ENCODE assay signal across 9 cellular contexts in genomic region chr3:171255236-171255806, GRCh38.
A peak's percentile ranks its signal among the peaks of the same experiment; 100 is the strongest.
DNase-seq lines count a peak whose midpoint lies in the region; ATAC-seq and TF ChIP-seq lines count a peak whose summit lies in the region.
"Had no signal": no experiment of that assay in that cellular context is flagged by ENCODE, and none has a peak within 500 bp of the region (broad histone marks: within the 10 kb centered on the region; RNA-seq: fewer than 3 reads in every experiment).

No MANE protein-coding gene starts in this region.

- H2AFZ ChIP-seq in OCI-LY7 (ENCODE audit: low read length), result peak overlapping the region; percentile 75

- no peaks in the 10 kb centered on the region; the same call in 1 of the 2 replicates for H3K36me3 ChIP-seq in OCI-LY7 (ENCODE audit: insufficient read depth, low read length)

- peak overlapping the region; percentile 90 for H3K27ac Mint-ChIP-seq in activated CD8-positive, alpha-beta memory T cell treated with anti-CD3 and anti-CD28 coated beads, Interleukin-2, amount 10 ng/mL, durations not matched to agents 7 days and 5 days
- H3K27ac Mint-ChIP-seq in stimulated activated memory B cell treated with anti-CD40 and anti-IgM and Interleukin-4, amounts not matched to agents 10 μg/mL and 1 μg/mL and 100 μg/mL, for 72 hours, result peak overlapping the region; percentile 9
- H3K27ac Mint-ChIP-seq: dendritic cell treated with granulocyte-macrophage colony-stimulating factor and Interleukin-4, amounts not matched to agents 40 ng/mL and 50 ng/mL, for 4 days had no signal

- DNase-seq in activated CD8-positive, alpha-beta memory T cell treated with anti-CD3 and anti-CD28 coated beads, Interleukin-2, amount 10 ng/mL, durations not matched to agents 7 days and 5 days, result no peak
- DNase-seq in activated CD8-positive, alpha-beta memory T cell treated with anti-CD3 and anti-CD28 coated beads for 24 hours, result no peak
- DNase-seq in OCI-LY7 (ENCODE audit: low spot score), result peak; percentile 81
- DNase-seq in KBM-7, result no peak
- no peak for DNase-seq in ecto neural progenitor cell (ENCODE audit: low spot score)
- no peak for DNase-seq in coronary artery (ENCODE audit: low spot score)

- intact Hi-C loops in OCI-LY7 (cut with micrococcal nuclease; ENCODE audit: unreplicated experiment), result no loop called here

- H3K4me1 Mint-ChIP-seq in activated CD8-positive, alpha-beta memory T cell treated with anti-CD3 and anti-CD28 coated beads, Interleukin-2, amount 10 ng/mL, durations not matched to agents 7 days and 5 days, result peaks cover 78% of the 10 kb centered on the region
- H3K4me1 Mint-ChIP-seq in stimulated activated memory B cell treated with anti-CD40 and anti-IgM and Interleukin-4, amounts not matched to agents 10 μg/mL and 1 μg/mL and 100 μg/mL, for 72 hours, result peaks cover 14% of the 10 kb centered on the region

- no TSS peak for BruUV-seq in OCI-LY7 (replicated peaks; lab: Mats Ljungman, UMichigan)

- H3K4me3 Mint-ChIP-seq in activated CD8-positive, alpha-beta memory T cell treated with anti-CD3 and anti-CD28 coated beads, Interleukin-2, amount 10 ng/mL, durations not matched to agents 7 days and 5 days, result peak overlapping the region; percentile 45
- H3K4me3 Mint-ChIP-seq in stimulated activated memory B cell treated with anti-CD40 and anti-IgM and Interleukin-4, amounts not matched to agents 10 μg/mL and 1 μg/mL and 100 μg/mL, for 72 hours, result no peak overlapping the region
- H3K4me3 Mint-ChIP-seq: dendritic cell treated with granulocyte-macrophage colony-stimulating factor and Interleukin-4, amounts not matched to agents 40 ng/mL and 50 ng/mL, for 4 days had no signal

- TF ChIP-seq CTCF in OCI-LY7 (conservative IDR thresholded peaks at IDR 0.05; ENCODE audit: low read length), result no peak
- no peak for TF ChIP-seq CTCF in coronary artery (IDR thresholded peaks at IDR 0.05)

- peak; percentile 76 for ATAC-seq in activated CD8-positive, alpha-beta memory T cell treated with anti-CD3 and anti-CD28 coated beads, Interleukin-2, amount 10 ng/mL, durations not matched to agents 7 days and 5 days
- ATAC-seq in HG02642 (IDR thresholded peaks at IDR 0.05; ENCODE audit: poor library complexity, unreplicated experiment), result peak; percentile 58
- no peak for ATAC-seq in stimulated activated memory B cell treated with anti-CD40 and anti-IgM and Interleukin-4, amounts not matched to agents 10 μg/mL and 1 μg/mL and 100 μg/mL, for 72 hours

- H3K9me3 ChIP-seq in OCI-LY7 (ENCODE audit: low read length), result no peaks in the 10 kb centered on the region; the same call in 1 of the 2 replicates

- H3K4me3 ChIP-seq in OCI-LY7 (ENCODE audit: low read depth, low read length, poor library complexity, severe bottlenecking), result peak overlapping the region; percentile 26
- H3K4me3 ChIP-seq in coronary artery, result no peak overlapping the region

- no peaks in the 10 kb centered on the region for H3K9me2 ChIP-seq in OCI-LY7 (ENCODE audit: insufficient read depth, low read length)

- H4K20me1 ChIP-seq in OCI-LY7 (ENCODE audit: insufficient read depth, low read length), result no peaks in the 10 kb centered on the region

- H3K4me2 ChIP-seq in OCI-LY7 (ENCODE audit: low read length), result peak overlapping the region; percentile 70

- in situ Hi-C loops in KBM-7 (cut with MboI; ENCODE audit: low pct_unique_long_range_greater_than_20kb, low sequenced_read_pairs), result no loop called here

- peaks cover 34% of the 10 kb centered on the region for H3K36me3 Mint-ChIP-seq in activated CD8-positive, alpha-beta memory T cell treated with anti-CD3 and anti-CD28 coated beads, Interleukin-2, amount 10 ng/mL, durations not matched to agents 7 days and 5 days
- no peaks in the 10 kb centered on the region for H3K36me3 Mint-ChIP-seq in stimulated activated memory B cell treated with anti-CD40 and anti-IgM and Interleukin-4, amounts not matched to agents 10 μg/mL and 1 μg/mL and 100 μg/mL, for 72 hours

- H3K9me3 Mint-ChIP-seq in activated CD8-positive, alpha-beta memory T cell treated with anti-CD3 and anti-CD28 coated beads, Interleukin-2, amount 10 ng/mL, durations not matched to agents 7 days and 5 days (ENCODE audit: low read depth), result no peaks in the 10 kb centered on the region
- H3K9me3 Mint-ChIP-seq in stimulated activated memory B cell treated with anti-CD40 and anti-IgM and Interleukin-4, amounts not matched to agents 10 μg/mL and 1 μg/mL and 100 μg/mL, for 72 hours, result no peaks in the 10 kb centered on the region
- H3K9me3 Mint-ChIP-seq: dendritic cell treated with granulocyte-macrophage colony-stimulating factor and Interleukin-4, amounts not matched to agents 40 ng/mL and 50 ng/mL, for 4 days had no signal

- no peaks in the 10 kb centered on the region for H3K79me2 ChIP-seq in OCI-LY7 (ENCODE audit: insufficient read depth, low read depth, low read length)

- CTCF ChIA-PET in activated CD8-positive, alpha-beta memory T cell treated with anti-CD3 and anti-CD28 coated beads, Interleukin-2, amount 10 ng/mL, durations not matched to agents 7 days and 5 days (lab: Charles Lee), result interaction anchor here (0.9 to 1.1 kb wide), 3 partner anchors 10 to 236 kb away, joined by 3 read pairs; no protein-coding TSS in a partner anchor
- CTCF ChIA-PET in OCI-LY7 (lab: Charles Lee; ENCODE audit: unreplicated experiment), result no interaction called here

- H3K27me3 Mint-ChIP-seq in activated CD8-positive, alpha-beta memory T cell treated with anti-CD3 and anti-CD28 coated beads, Interleukin-2, amount 10 ng/mL, durations not matched to agents 7 days and 5 days, result no peaks in the 10 kb centered on the region
- H3K27me3 Mint-ChIP-seq in stimulated activated memory B cell treated with anti-CD40 and anti-IgM and Interleukin-4, amounts not matched to agents 10 μg/mL and 1 μg/mL and 100 μg/mL, for 72 hours, result no peaks in the 10 kb centered on the region
- H3K27me3 Mint-ChIP-seq: dendritic cell treated with granulocyte-macrophage colony-stimulating factor and Interleukin-4, amounts not matched to agents 40 ng/mL and 50 ng/mL, for 4 days had no signal

- POLR2A ChIA-PET in OCI-LY7 (lab: Charles Lee), result interaction anchor here (0.5 to 1.5 kb wide), 9 partner anchors 10 to 859 kb away, joined by 3 to 6 read pairs (median 3); no protein-coding TSS in a partner anchor

- H3K4me1 ChIP-seq in OCI-LY7 (ENCODE audit: insufficient read depth, low read length, poor library complexity, severe bottlenecking), result peaks cover 43% of the 10 kb centered on the region

- H3K27ac ChIP-seq in OCI-LY7 (ENCODE audit: low read depth, low read length, poor library complexity, severe bottlenecking) (peak overlapping the region; percentile 91), coronary artery (no peak overlapping the region)
